ENCODE assay signal across 8 cellular contexts in genomic region chr1:186374313-186375151, GRCh38. TPM values are rescaled to one million over a fixed set of nuclear protein-coding genes. Genes with fewer than 3 reads are reported as not detected.
DNase-seq lines count a peak whose midpoint lies in the region; ATAC-seq and TF ChIP-seq lines count a peak whose summit lies in the region.

No MANE protein-coding gene starts in this region.

- RAD21 ChIA-PET in HCT116 (lab: Charles Lee; ENCODE audit: low non-redundant PET in 1 of 2, low total read pairs in 2 of 2, uncharacterized antibody in 2 of 2, unreplicated experiment in 2 of 2) = interaction anchor here in 1 of 2 experiments (1.2 kb wide), 1 partner anchor 612 kb away, joined by 4 read pairs; no protein-coding TSS in a partner anchor

- H3K4me3 Mint-ChIP-seq in T-helper 17 cell = peak overlapping the region; percentile 99

- DNase-seq in activated T-cell treated with anti-CD3 and anti-CD28 coated beads for 24 hours (ENCODE audit: low read depth) (peak; percentile 11), activated T-cell treated with anti-CD3 and anti-CD28 coated beads for 4 hours (no peak), HCT116 (ENCODE audit: low read depth, low spot score) (peak; percentile 40), T-helper 17 cell (no peak), colonic mucosa (peak; percentile 32), lower lobe of right lung (no peak)
- peak; percentile 18 for DNase-seq in stimulated activated naive CD8-positive, alpha-beta T cell treated with anti-CD3 and anti-CD28 coated beads, Interleukin-15, Interleukin-2, amounts not matched to agents 100 U/mL and 50 U/mL, for 24 hours

- intact Hi-C loops in HCT116 (cut with micrococcal nuclease) (loop anchor here (1.0 to 5.0 kb wide), 2 partner anchors 42 to 612 kb away; no protein-coding TSS in a partner anchor), colonic mucosa (cut with DNase I) (no loop called here), lower lobe of right lung (cut with DNase I) (no loop called here)

- peak overlapping the region; percentile 79 for H3K4me2 ChIP-seq in HCT116 (ENCODE audit: low read length)
- H3K4me2 ChIP-seq in Loucy (ENCODE audit: low read depth, low read length, poor library complexity, severe bottlenecking) = peak overlapping the region; percentile 95

- TF ChIP-seq POLR2A in HCT116 (IDR thresholded peaks at IDR 0.05; ENCODE audit: borderline replicate concordance, extremely low read depth, insufficient read depth, insufficient read length) = no peak

- ATAC-seq in HCT116 (peak; percentile 18; the same call in 1 of the 2 replicates), T-helper 17 cell (peak; percentile 9), lower lobe of right lung (peak; percentile 3 to 25)
- ATAC-seq in stimulated activated naive CD8-positive, alpha-beta T cell treated with anti-CD3 and anti-CD28 coated beads, Interleukin-15, Interleukin-2, amounts not matched to agents 100 U/mL and 50 U/mL, for 24 hours = no peak

- peaks cover 6% of the 10 kb centered on the region for H3K36me3 Mint-ChIP-seq in T-helper 17 cell (ENCODE audit: low read depth)

- H3K36me3 ChIP-seq in HCT116 (ENCODE audit: control insufficient read depth in 1 of 2, insufficient read depth in 2 of 2, low read length in 2 of 2) = peaks cover 24 to 26% of the 10 kb centered on the region in 2 experiments
- H3K36me3 ChIP-seq in Loucy (ENCODE audit: insufficient read depth, low read length) = peaks cover 21% of the 10 kb centered on the region
- H3K36me3 ChIP-seq in colonic mucosa = no peaks in the 10 kb centered on the region
- H3K36me3 ChIP-seq in lower lobe of right lung = peaks cover 38% of the 10 kb centered on the region

- BruUV-seq in HCT116 (replicated peaks; lab: Mats Ljungman, UMichigan) = TSS peak; percentile 51

- H3K27me3 Mint-ChIP-seq in T-helper 17 cell = no peaks in the 10 kb centered on the region

- CTCF ChIA-PET in HCT116 (lab: Charles Lee) = interaction anchor here (0.6 to 1.6 kb wide), 30 partner anchors 8 to 636 kb away, joined by 3 to 12 read pairs (median 4); partner anchors contain the start of gene PTGS2

- TF ChIP-seq RAD21 in HCT116 (IDR thresholded peaks at IDR 0.05; ENCODE audit: low read depth) = no peak

- no peaks in the 10 kb centered on the region for H3K27me3 ChIP-seq in HCT116 (ENCODE audit: insufficient read depth, low read length)
- no peaks in the 10 kb centered on the region for H3K27me3 ChIP-seq in Loucy (ENCODE audit: insufficient read depth, low read length, poor library complexity, severe bottlenecking)
- H3K27me3 ChIP-seq in colonic mucosa = no peaks in the 10 kb centered on the region
- no peaks in the 10 kb centered on the region for H3K27me3 ChIP-seq in lower lobe of right lung (ENCODE audit: low read depth)

- no peaks in the 10 kb centered on the region for H3F3A ChIP-seq in Loucy (ENCODE audit: low read depth)

- peak overlapping the region; percentile 87 for H3K27ac ChIP-seq in HCT116 (ENCODE audit: low read depth, low read length)
- H3K27ac ChIP-seq in colonic mucosa = peak overlapping the region; percentile 97
- peak overlapping the region; percentile 97 for H3K27ac ChIP-seq in lower lobe of right lung

- H3K9ac ChIP-seq in HCT116 (ENCODE audit: low read length) (peak overlapping the region; percentile 90), Loucy (ENCODE audit: low read depth, low read length, poor library complexity, severe bottlenecking) (peak overlapping the region; percentile 92), colonic mucosa (ENCODE audit: low read depth in 2 of 2, low read length in 2 of 2) (peak overlapping the region; percentile 71 to 72)

- H2AFZ ChIP-seq in HCT116 (ENCODE audit: low read depth, low read length, poor library complexity, severe bottlenecking) (no peak overlapping the region), Loucy (ENCODE audit: low read length) (peak overlapping the region; percentile 88)

- no peaks in the 10 kb centered on the region for H3K9me2 ChIP-seq in HCT116 (ENCODE audit: insufficient read depth)
- no peaks in the 10 kb centered on the region for H3K9me2 ChIP-seq in Loucy (replicated peaks; ENCODE audit: low read depth, low read length)

- peaks cover 5 to 20% of the 10 kb centered on the region in 2 experiments; a peak in 3 of 4 replicates for H3K4me1 ChIP-seq in HCT116 (ENCODE audit: control insufficient read depth in 1 of 2, insufficient read depth in 2 of 2, low read length in 2 of 2)
- H3K4me1 ChIP-seq in Loucy (ENCODE audit: insufficient read depth, low read length, poor library complexity, severe bottlenecking) = peaks cover 56% of the 10 kb centered on the region
- peaks cover 6% of the 10 kb centered on the region for H3K4me1 ChIP-seq in colonic mucosa
- peaks cover 39% of the 10 kb centered on the region for H3K4me1 ChIP-seq in lower lobe of right lung

- peak overlapping the region; percentile 97 for H3K27ac Mint-ChIP-seq in T-helper 17 cell

- H3K4me1 Mint-ChIP-seq in T-helper 17 cell = peaks cover 24% of the 10 kb centered on the region

- H3K4me3 ChIP-seq in HCT116 (replicated peaks in 1 of 2; ENCODE audit: low read depth in 1 of 2, low read length in 2 of 2) (peak overlapping the region; percentile 94 to 96), Loucy (ENCODE audit: low read length, poor library complexity, severe bottlenecking) (peak overlapping the region; percentile 93), colonic mucosa (peak overlapping the region; percentile 88), lower lobe of right lung (peak overlapping the region; percentile 92)

- H4K20me1 ChIP-seq in HCT116 (ENCODE audit: insufficient read depth) (peaks cover 15% of the 10 kb centered on the region; the same call in 1 of the 2 replicates), Loucy (ENCODE audit: insufficient read depth, low read length, poor library complexity, severe bottlenecking) (peaks cover 63% of the 10 kb centered on the region)

- POLR2A ChIA-PET in HCT116 (lab: Charles Lee) = interaction anchor here (0.6 to 1.2 kb wide), 5 partner anchors 8 to 622 kb away, joined by 3 to 5 read pairs (median 3); no protein-coding TSS in a partner anchor

- H3K79me2 ChIP-seq in HCT116 (ENCODE audit: insufficient read depth, low read length) (peaks cover 94% of the 10 kb centered on the region), Loucy (ENCODE audit: insufficient read depth, low read length) (peaks cover 91% of the 10 kb centered on the region)

- no peak for TF ChIP-seq CTCF in HCT116 (IDR thresholded peaks at IDR 0.05 in 2 of 3, conservative IDR thresholded peaks at IDR 0.05 in 1 of 3; ENCODE audit: borderline replicate concordance in 1 of 3, insufficient read depth in 1 of 3, low read depth in 2 of 3, low read length in 2 of 3)
- TF ChIP-seq CTCF in Loucy (conservative IDR thresholded peaks at IDR 0.05; ENCODE audit: low read length) = no peak
- TF ChIP-seq CTCF in colonic mucosa (IDR thresholded peaks at IDR 0.05) = no peak
- TF ChIP-seq CTCF in lower lobe of right lung (IDR thresholded peaks at IDR 0.05) = no peak

- H3K9me3 ChIP-seq in HCT116 (ENCODE audit: control insufficient read depth in 1 of 2, insufficient read depth in 1 of 2, low read depth in 1 of 2, low read length in 2 of 2) (no peaks in the 10 kb centered on the region), Loucy (ENCODE audit: insufficient read depth, low read depth, low read length) (no peaks in the 10 kb centered on the region), T-helper 17 cell (ENCODE audit: control insufficient read depth, low read length, poor library complexity, severe bottlenecking) (no peaks in the 10 kb centered on the region), colonic mucosa (no peaks in the 10 kb centered on the region), lower lobe of right lung (no peaks in the 10 kb centered on the region)

TF ChIP-seq in HCT116, 20 proteins besides CTCF, POLR2A, EP300 and RAD21:
- TF ChIP-seq YY1 (IDR thresholded peaks at IDR 0.05; ENCODE audit: extremely low read depth, insufficient replicate concordance, low read depth, low read length) (peak; percentile 65), CBX3 (IDR thresholded peaks at IDR 0.05; ENCODE audit: low read depth) (no peak), ELF1 (IDR thresholded peaks at IDR 0.05; ENCODE audit: borderline replicate concordance, low read depth) (no peak), SP1 (IDR thresholded peaks at IDR 0.05; ENCODE audit: low read depth) (peak; percentile 30; the same call in 1 of the 2 replicates), MAX (IDR thresholded peaks at IDR 0.05) (0 out of 2 replicates have a peak, but pooled peaks have one; percentile 32), EZH2 (IDR thresholded peaks at IDR 0.05) (no peak)

RNA-seq across cellular contexts. Expression of gene TPR, which starts 0.5 kb away (rescaled TPM):
- 131 TPM for total RNA-seq in HCT116 (2021; ENCODE audit: unreplicated experiment)
- polyA plus RNA-seq in HCT116 (2012) = 52.0 and 63.6 TPM in 2 replicates
- 100 to 1,000 TPM; 132 to 139 TPM for total RNA-seq in T-helper 17 cell
- total RNA-seq in colonic mucosa = 10 to 100 TPM; 68.1 to 87.0 TPM
- 79.2 TPM for total RNA-seq in lower lobe of right lung

RNA-seq across cellular contexts. Expression of gene ODR4, which starts 1.1 kb away (rescaled TPM):
- total RNA-seq in HCT116 (2021; ENCODE audit: unreplicated experiment) = 18.4 TPM
- polyA plus RNA-seq in HCT116 (2012) = 7.3 and 8.5 TPM in 2 replicates
- total RNA-seq in T-helper 17 cell = 10 to 100 TPM; 18.6 to 22.5 TPM
- 10 to 100 TPM; 17.6 to 21.4 TPM for total RNA-seq in colonic mucosa
- 20.6 TPM for total RNA-seq in lower lobe of right lung

Comparison
In these comparisons a context has a peak if more than half of its experiments do, and no peak if none do; other contexts are left out.
1. DNase-seq: peak in activated T-cell treated with anti-CD3 and anti-CD28 coated beads for 24 hours (single experiment), HCT116 (single experiment), colonic mucosa (single experiment) and stimulated activated naive CD8-positive, alpha-beta T cell treated with anti-CD3 and anti-CD28 coated beads, Interleukin-15, Interleukin-2, amounts not matched to agents 100 U/mL and 50 U/mL, for 24 hours (single experiment); none in activated T-cell treated with anti-CD3 and anti-CD28 coated beads for 4 hours (single experiment), T-helper 17 cell (0 of 3) and lower lobe of right lung (single experiment).
2. Peak in every context shown above with its lines, with median percentiles within 50 percentile points of each other: H3K27ac ChIP-seq, H3K4me3 ChIP-seq and H3K9ac ChIP-seq.